ENCODE assay signal across 16 cellular contexts in the genomic region with DNA sequence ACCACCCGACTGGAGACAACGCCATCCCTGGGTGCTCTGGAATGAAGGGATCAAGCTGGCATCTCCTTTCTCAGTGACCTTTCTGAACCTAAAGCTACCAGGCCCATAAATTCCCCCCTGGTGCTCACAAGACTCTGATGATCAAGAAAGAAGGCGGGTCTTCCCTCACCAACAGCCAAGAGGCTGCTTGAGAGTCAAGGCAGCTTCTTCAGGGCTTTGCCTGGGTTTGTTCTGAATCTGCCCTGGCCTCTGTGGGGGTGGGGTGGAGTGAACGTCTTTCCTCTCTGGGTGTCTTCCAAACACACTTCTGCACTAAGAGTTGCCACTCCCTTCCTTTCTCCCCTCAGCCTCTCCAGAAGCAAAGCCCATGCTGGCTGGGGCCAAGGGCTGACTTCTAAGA. TPM values are rescaled to one million over a fixed set of nuclear protein-coding genes. Genes with fewer than 3 reads are reported as not detected.
DNase-seq lines count a peak whose midpoint lies in the region; TF ChIP-seq lines count a peak whose summit lies in the region.
"Had no signal": no experiment of that assay in that cellular context is flagged by ENCODE, and none has a peak within 500 bp of the region (broad histone marks: within the 10 kb centered on the region; RNA-seq: fewer than 3 reads in every experiment).

No MANE protein-coding gene starts in this region.

- DNase-seq in activated CD4-positive, alpha-beta T cell treated with anti-CD3 and anti-CD28 coated beads, Interleukin-2, amount 50 U/mL, for 4 hours: peak; percentile 36 to 43
- DNase-seq in activated naive CD8-positive, alpha-beta T cell treated with anti-CD3 and anti-CD28 coated beads for 36 hours: no peak
- peak; percentile 34 to 52 for DNase-seq in stimulated activated CD4-positive, alpha-beta T cell treated with anti-CD3 and anti-CD28 coated beads, Interleukin-4, amount 100 ng/mL, for 4 hours
- no peak for DNase-seq in NCI-H446 treated with DMSO at 0.1 percent for 48 hours (lab: John Stamatoyannopoulos, UW)
- no peak for DNase-seq in MCF 10A (ENCODE audit: unreplicated experiment)
- no peak for DNase-seq in NCI-H1930 (lab: John Stamatoyannopoulos, UW)
- no peak for DNase-seq in dorsolateral prefrontal cortex
- DNase-seq: activated gamma-delta T cell treated with Interleukin-2 at 50 U/mL for 16 hours, KG1, kidney, NCI-H146, NCI-H526 treated with DMSO at 0.1 percent for 48 hours had no signal

- BruUV-seq in MCF 10A (replicated peaks; lab: Mats Ljungman, UMichigan): no TSS peak

- peaks cover 94% of the 10 kb centered on the region for H3K36me3 ChIP-seq in KOPT-K1 (ENCODE audit: insufficient read depth, low read length)

- no peaks in the 10 kb centered on the region for H3K27me3 Mint-ChIP-seq in activated naive CD8-positive, alpha-beta T cell treated with anti-CD3 and anti-CD28 coated beads for 36 hours
- H3K27me3 Mint-ChIP-seq in MCF 10A (ENCODE audit: insufficient read depth, unreplicated experiment): no peaks in the 10 kb centered on the region

- TF ChIP-seq CTCF in MCF 10A (IDR thresholded peaks at IDR 0.05; ENCODE audit: unreplicated experiment): no peak
- TF ChIP-seq CTCF in dorsolateral prefrontal cortex (IDR thresholded peaks at IDR 0.05 in 54 of 56, conservative IDR thresholded peaks at IDR 0.05 in 2 of 56; ENCODE audit: low read depth in 1 of 56, partially characterized antibody in 56 of 56): no peak

- H3K27ac Mint-ChIP-seq in activated naive CD8-positive, alpha-beta T cell treated with anti-CD3 and anti-CD28 coated beads for 36 hours: peak overlapping the region; percentile 82
- no peak overlapping the region for H3K27ac Mint-ChIP-seq in MCF 10A (ENCODE audit: low read depth, unreplicated experiment)
- H3K27ac Mint-ChIP-seq: mesothelial cell of epicardium had no signal

- H3K4me3 Mint-ChIP-seq in activated naive CD8-positive, alpha-beta T cell treated with anti-CD3 and anti-CD28 coated beads for 36 hours: peak overlapping the region; percentile 27
- H3K4me3 Mint-ChIP-seq in MCF 10A (ENCODE audit: unreplicated experiment): no peak overlapping the region
- H3K4me3 Mint-ChIP-seq: mesothelial cell of epicardium had no signal

- POLR2A ChIA-PET in MCF 10A (lab: Yijun Ruan, JAX): no interaction called here

- H3K36me3 Mint-ChIP-seq in activated naive CD8-positive, alpha-beta T cell treated with anti-CD3 and anti-CD28 coated beads for 36 hours: peaks cover 86% of the 10 kb centered on the region
- no peaks in the 10 kb centered on the region for H3K36me3 Mint-ChIP-seq in MCF 10A (ENCODE audit: insufficient read depth, unreplicated experiment)
- H3K36me3 Mint-ChIP-seq: mesothelial cell of epicardium had no signal

- CTCF ChIA-PET in MCF 10A (lab: Yijun Ruan, JAX): interaction anchor here (0.6 to 0.9 kb wide), 4 partner anchors 59 to 422 kb away, joined by 3 to 4 read pairs (median 3); no protein-coding TSS in a partner anchor

- peaks cover 92% of the 10 kb centered on the region for H3K4me1 Mint-ChIP-seq in activated naive CD8-positive, alpha-beta T cell treated with anti-CD3 and anti-CD28 coated beads for 36 hours
- no peaks in the 10 kb centered on the region for H3K4me1 Mint-ChIP-seq in MCF 10A (ENCODE audit: insufficient read depth, unreplicated experiment)

- intact Hi-C loops in MCF 10A (cut with micrococcal nuclease) (no loop called here), dorsolateral prefrontal cortex (cut with DNase I) (no loop called here)

- H3K9me3 Mint-ChIP-seq in activated naive CD8-positive, alpha-beta T cell treated with anti-CD3 and anti-CD28 coated beads for 36 hours: no peaks in the 10 kb centered on the region
- H3K9me3 Mint-ChIP-seq in MCF 10A (ENCODE audit: unreplicated experiment): no peaks in the 10 kb centered on the region
- H3K9me3 Mint-ChIP-seq: mesothelial cell of epicardium had no signal

- peak overlapping the region; percentile 59 for H3K27ac ChIP-seq in KOPT-K1 (ENCODE audit: low read depth, low read length, poor library complexity, severe bottlenecking)
- H3K27ac ChIP-seq in dorsolateral prefrontal cortex: no peak overlapping the region
- H3K27ac ChIP-seq: parathyroid adenoma had no signal

- no peak overlapping the region for H3K4me3 ChIP-seq in dorsolateral prefrontal cortex

- no peaks in the 10 kb centered on the region for H3K9me3 ChIP-seq in KOPT-K1 (ENCODE audit: insufficient read depth, low read length, poor library complexity, severe bottlenecking)

- H3K27me3 ChIP-seq in dorsolateral prefrontal cortex: no peaks in the 10 kb centered on the region

RNA-seq across cellular contexts. Expression of a gene that starts 36.1 kb away (rescaled TPM):
- total RNA-seq in activated naive CD8-positive, alpha-beta T cell treated with anti-CD3 and anti-CD28 coated beads for 36 hours: 100 to 1,000 TPM; 166 TPM
- total RNA-seq in MCF 10A (2022) (not detected in 2 replicates), dorsolateral prefrontal cortex (1 to 10 TPM in 118 of 120 experiments, under 1 TPM in 2; 0.71 to 7.4 (median 2.6) TPM)
- total RNA-seq: glomerular endothelial cell had no signal

Comparison
In these comparisons a context has a peak if more than half of its experiments do, and no peak if none do; other contexts are left out.
1. DNase-seq: peak in activated CD4-positive, alpha-beta T cell treated with anti-CD3 and anti-CD28 coated beads, Interleukin-2, amount 50 U/mL, for 4 hours (2 of 2) and stimulated activated CD4-positive, alpha-beta T cell treated with anti-CD3 and anti-CD28 coated beads, Interleukin-4, amount 100 ng/mL, for 4 hours (2 of 2); none in activated naive CD8-positive, alpha-beta T cell treated with anti-CD3 and anti-CD28 coated beads for 36 hours (single experiment), NCI-H446 treated with DMSO at 0.1 percent for 48 hours (single experiment), MCF 10A (single experiment), NCI-H1930 (0 of 2) and dorsolateral prefrontal cortex (0 of 10).
2. RNA of a gene that starts 36.1 kb away (total RNA-seq): 166 TPM in activated naive CD8-positive, alpha-beta T cell treated with anti-CD3 and anti-CD28 coated beads for 36 hours; 0.71 to 7.4 TPM in dorsolateral prefrontal cortex and not detected in MCF 10A; every median in the first group is over 10 times any median in the second.